ENCODE assay signal across 1 cellular context in the genomic region with DNA sequence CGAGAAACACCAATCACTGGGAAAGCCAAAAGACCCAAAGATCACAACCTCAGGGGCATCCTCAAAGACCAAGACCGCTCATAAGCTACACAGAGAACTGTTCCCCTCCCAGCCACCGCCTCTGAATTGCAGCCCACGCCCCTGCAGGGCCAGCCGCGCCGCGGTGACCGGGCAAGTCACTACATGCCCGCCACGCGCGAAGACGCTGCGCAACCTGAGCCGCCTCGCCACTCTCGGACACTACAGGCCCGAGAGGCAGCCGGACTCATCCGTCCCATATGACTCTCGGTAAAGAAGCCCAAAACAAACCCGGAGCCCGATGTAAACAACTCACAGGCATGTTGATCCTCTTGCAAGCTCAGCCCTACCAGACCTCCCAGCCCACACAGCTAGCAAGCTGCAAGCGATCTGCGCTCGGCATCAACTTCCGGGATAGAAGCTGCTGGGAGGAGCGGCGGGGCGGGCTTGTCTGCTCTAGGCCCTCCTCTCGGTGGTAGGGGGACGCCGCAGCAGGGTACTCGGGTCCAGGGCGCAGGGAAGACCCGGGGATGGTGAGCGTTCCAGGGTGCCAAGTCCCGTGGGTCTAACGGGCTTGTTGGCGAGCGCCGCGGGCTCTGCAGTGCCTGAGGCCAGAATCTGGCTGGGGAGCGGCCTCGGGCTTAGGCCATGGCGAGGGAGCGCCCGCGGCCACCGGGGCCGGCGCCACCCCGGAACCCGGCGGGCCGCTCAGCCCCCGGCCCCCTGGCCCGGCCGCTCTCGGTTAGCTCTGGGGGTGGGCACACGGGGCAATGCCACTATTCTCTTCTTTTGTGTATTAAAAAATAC.
TF ChIP-seq lines count a peak whose summit lies in the region.

TSS of gene RPS27L (minus strand) at position 412 of the 825 bp plus-strand sequence. CDS start at position 340, 72 bp downstream.

TF ChIP-seq in HepG2, 621 proteins besides CTCF, POLR2A, EP300 and RAD21 (continued from another document and continues in another):
- TF ChIP-seq, protein P1, sequence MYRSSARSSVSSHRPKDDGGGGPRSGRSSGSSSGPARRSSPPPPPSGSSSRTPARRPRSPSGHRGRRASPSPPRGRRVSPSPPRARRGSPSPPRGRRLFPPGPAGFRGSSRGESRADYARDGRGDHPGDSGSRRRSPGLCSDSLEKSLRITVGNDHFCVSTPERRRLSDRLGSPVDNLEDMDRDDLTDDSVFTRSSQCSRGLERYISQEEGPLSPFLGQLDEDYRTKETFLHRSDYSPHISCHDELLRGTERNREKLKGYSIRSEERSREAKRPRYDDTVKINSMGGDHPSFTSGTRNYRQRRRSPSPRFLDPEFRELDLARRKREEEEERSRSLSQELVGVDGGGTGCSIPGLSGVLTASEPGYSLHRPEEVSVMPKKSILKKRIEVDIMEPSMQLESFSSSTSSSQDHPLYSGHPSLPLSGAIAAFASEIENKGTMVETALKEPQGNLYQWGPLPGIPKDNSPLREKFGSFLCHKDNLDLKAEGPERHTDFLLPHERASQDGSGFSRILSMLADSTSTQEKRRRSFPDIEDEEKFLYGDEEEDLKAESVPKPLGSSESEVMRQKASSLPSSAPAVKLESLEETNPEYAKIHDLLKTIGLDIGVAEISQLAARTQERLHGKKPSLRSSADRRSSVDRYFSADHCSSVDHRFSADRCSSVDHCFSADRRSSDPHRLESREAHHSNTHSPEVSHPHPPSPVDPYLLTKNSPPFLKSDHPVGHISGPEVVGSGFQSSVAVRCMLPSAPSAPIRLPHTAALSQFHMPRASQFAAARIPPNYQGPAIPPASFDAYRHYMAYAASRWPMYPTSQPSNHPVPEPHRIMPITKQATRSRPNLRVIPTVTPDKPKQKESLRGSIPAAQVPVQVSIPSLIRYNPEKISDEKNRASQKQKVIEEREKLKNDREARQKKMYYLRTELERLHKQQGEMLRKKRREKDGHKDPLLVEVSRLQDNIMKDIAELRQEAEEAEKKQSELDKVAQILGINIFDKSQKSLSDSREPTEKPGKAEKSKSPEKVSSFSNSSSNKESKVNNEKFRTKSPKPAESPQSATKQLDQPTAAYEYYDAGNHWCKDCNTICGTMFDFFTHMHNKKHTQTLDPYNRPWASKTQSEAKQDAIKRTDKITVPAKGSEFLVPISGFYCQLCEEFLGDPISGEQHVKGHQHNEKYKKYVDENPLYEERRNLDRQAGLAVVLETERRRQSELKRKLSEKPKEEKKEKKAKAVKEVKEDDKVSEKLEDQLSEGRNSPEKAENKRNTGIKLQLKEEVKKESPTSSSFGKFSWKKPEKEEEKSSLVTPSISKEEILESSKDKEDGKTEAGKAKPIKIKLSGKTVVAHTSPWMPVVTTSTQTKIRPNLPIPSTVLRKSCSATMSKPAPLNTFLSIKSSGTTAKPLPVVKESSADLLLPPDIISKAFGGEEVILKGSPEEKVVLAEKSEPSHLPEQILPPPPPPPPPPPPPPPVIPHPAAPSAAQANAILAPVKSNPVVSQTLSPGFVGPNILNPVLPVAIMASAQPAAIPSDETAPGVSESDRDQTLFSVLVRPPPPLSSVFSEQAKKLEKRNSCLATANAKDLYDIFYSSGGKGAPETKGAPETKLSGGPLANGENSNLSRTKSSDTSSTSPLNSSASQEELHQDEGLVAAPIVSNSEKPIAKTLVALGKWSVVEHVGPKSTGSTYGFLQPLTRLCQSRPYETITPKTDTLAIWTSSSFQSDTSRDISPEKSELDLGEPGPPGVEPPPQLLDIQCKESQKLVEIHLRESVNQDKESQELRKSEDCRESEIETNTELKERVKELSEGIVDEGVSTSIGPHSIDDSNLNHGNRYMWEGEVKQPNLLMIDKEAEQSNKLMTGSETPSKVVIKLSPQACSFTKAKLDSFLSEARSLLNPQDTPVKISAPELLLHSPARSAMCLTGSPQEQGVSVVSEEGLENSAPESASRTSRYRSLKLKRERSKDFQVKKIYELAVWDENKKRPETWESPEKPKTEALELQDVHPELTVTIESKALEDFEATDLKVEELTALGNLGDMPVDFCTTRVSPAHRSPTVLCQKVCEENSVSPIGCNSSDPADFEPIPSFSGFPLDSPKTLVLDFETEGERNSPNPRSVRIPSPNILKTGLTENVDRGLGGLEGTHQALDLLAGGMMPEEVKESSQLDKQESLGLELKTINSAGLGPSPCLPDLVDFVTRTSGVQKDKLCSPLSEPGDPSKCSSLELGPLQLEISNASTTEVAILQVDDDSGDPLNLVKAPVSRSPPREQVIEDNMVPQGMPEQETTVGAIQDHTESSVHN (CRISPR knock-in tag; IDR thresholded peaks at IDR 0.05), result no peak; the same call in 1 of the 2 replicates
- TF ChIP-seq RNF219 (CRISPR knock-in tag; IDR thresholded peaks at IDR 0.05) (no peak), PCBP2 (optimal IDR thresholded peaks at IDR 0.05; ENCODE audit: low read depth, low read length, poor library complexity, severe bottlenecking) (no peak), RFX1 (IDR thresholded peaks at IDR 0.05) (no peak), SMAD3 (CRISPR knock-in tag; IDR thresholded peaks at IDR 0.05) (peak; percentile 44; the same call in 1 of the 2 replicates), ZNF83 (CRISPR knock-in tag; IDR thresholded peaks at IDR 0.05; ENCODE audit: borderline replicate concordance) (0 out of 2 replicates have a peak, but pooled peaks have one; percentile 47), HNRNPLL (IDR thresholded peaks at IDR 0.05; ENCODE audit: low read depth, low read length, poor library complexity, severe bottlenecking) (peak; percentile 70), SMYD3 (CRISPR knock-in tag; IDR thresholded peaks at IDR 0.05) (no peak), ZNF597 (CRISPR knock-in tag; IDR thresholded peaks at IDR 0.05) (no peak), DPF2 (CRISPR knock-in tag; IDR thresholded peaks at IDR 0.05; ENCODE audit: borderline replicate concordance, low read depth) (no peak), GABPB1 (CRISPR knock-in tag; IDR thresholded peaks at IDR 0.05) (peak; percentile 96), MYC (CRISPR knock-in tag; IDR thresholded peaks at IDR 0.05; ENCODE audit: borderline replicate concordance) (peak; percentile 93), PHF20 (CRISPR knock-in tag; IDR thresholded peaks at IDR 0.05) (peak; percentile 70), ZFYVE20 (CRISPR knock-in tag; IDR thresholded peaks at IDR 0.05; ENCODE audit: borderline replicate concordance, low read depth) (0 out of 2 replicates have a peak, but pooled peaks have one; percentile 58), ZNF441 (CRISPR knock-in tag; IDR thresholded peaks at IDR 0.05; ENCODE audit: borderline replicate concordance) (peak; percentile 24), MXD3 (CRISPR knock-in tag; IDR thresholded peaks at IDR 0.05) (peak; percentile 77), NR3C1 (CRISPR knock-in tag; IDR thresholded peaks at IDR 0.05) (no peak), TCF12 (IDR thresholded peaks at IDR 0.05) (no peak), TCF12 (CRISPR knock-in tag; IDR thresholded peaks at IDR 0.05) (no peak), NCOR1 (IDR thresholded peaks at IDR 0.05; ENCODE audit: borderline replicate concordance, low read length) (no peak), ATF1 (CRISPR knock-in tag; IDR thresholded peaks at IDR 0.05) (no peak), ZNF331 (CRISPR knock-in tag; IDR thresholded peaks at IDR 0.05) (peak; percentile 79), ZNF431 (CRISPR knock-in tag; IDR thresholded peaks at IDR 0.05; ENCODE audit: borderline replicate concordance, low read depth) (peak; percentile 68; the same call in 1 of the 2 replicates), KDM3A (CRISPR knock-in tag; IDR thresholded peaks at IDR 0.05; ENCODE audit: low read depth) (peak; percentile 48; the same call in 1 of the 2 replicates), JUNB (CRISPR knock-in tag; IDR thresholded peaks at IDR 0.05; ENCODE audit: borderline replicate concordance) (no peak), ZNF530 (CRISPR knock-in tag; IDR thresholded peaks at IDR 0.05; ENCODE audit: low read depth) (0 out of 2 replicates have a peak, but pooled peaks have one; percentile 51), NCOA1 (CRISPR knock-in tag; IDR thresholded peaks at IDR 0.05) (no peak), PTBP1 (IDR thresholded peaks at IDR 0.05; ENCODE audit: low read depth, low read length, poor library complexity, severe bottlenecking) (no peak), SAP130 (CRISPR knock-in tag; IDR thresholded peaks at IDR 0.05; ENCODE audit: low read depth) (peak; percentile 98), GLI4 (CRISPR knock-in tag; IDR thresholded peaks at IDR 0.05; ENCODE audit: borderline replicate concordance) (peak; percentile 18; the same call in 1 of the 2 replicates), ZSCAN21 (CRISPR knock-in tag; IDR thresholded peaks at IDR 0.05; ENCODE audit: borderline replicate concordance) (peak; percentile 66; the same call in 1 of the 2 replicates), ZNF326 (CRISPR knock-in tag; IDR thresholded peaks at IDR 0.05; ENCODE audit: borderline replicate concordance) (no peak), ZSCAN31 (CRISPR knock-in tag; IDR thresholded peaks at IDR 0.05; ENCODE audit: low read depth) (peak; percentile 94), PAF1 (CRISPR knock-in tag; IDR thresholded peaks at IDR 0.05) (no peak), ZNF232 (CRISPR knock-in tag; IDR thresholded peaks at IDR 0.05; ENCODE audit: borderline replicate concordance) (peak; percentile 92), MIXL1 (CRISPR knock-in tag; IDR thresholded peaks at IDR 0.05) (no peak; the same call in none of the 2 replicates), TBX3 (IDR thresholded peaks at IDR 0.05; ENCODE audit: borderline replicate concordance) (no peak), NFATC3 (CRISPR knock-in tag; IDR thresholded peaks at IDR 0.05) (no peak), ZNF343 (CRISPR knock-in tag; IDR thresholded peaks at IDR 0.05) (no peak; the same call in 1 of the 2 replicates), ZNF749 (CRISPR knock-in tag; IDR thresholded peaks at IDR 0.05; ENCODE audit: borderline replicate concordance) (no peak), PPARG (CRISPR knock-in tag; conservative IDR thresholded peaks at IDR 0.05) (0 out of 2 replicates have a peak, but pooled peaks have one; percentile 14), GABPA (IDR thresholded peaks at IDR 0.05; ENCODE audit: low read depth, low read length) (peak; percentile 59), GABPA (CRISPR knock-in tag; IDR thresholded peaks at IDR 0.05; ENCODE audit: low read depth) (peak; percentile 89), LBX2 (CRISPR knock-in tag; IDR thresholded peaks at IDR 0.05; ENCODE audit: borderline replicate concordance) (0 out of 2 replicates have a peak, but pooled peaks have one; percentile 26), IKZF1 (IDR thresholded peaks at IDR 0.05) (no peak), NKX3-1 (CRISPR knock-in tag; IDR thresholded peaks at IDR 0.05) (peak; percentile 89), HOXD1 (CRISPR knock-in tag; IDR thresholded peaks at IDR 0.05) (0 out of 2 replicates have a peak, but pooled peaks have one; percentile 72)
- TF ChIP-seq, protein P2, sequence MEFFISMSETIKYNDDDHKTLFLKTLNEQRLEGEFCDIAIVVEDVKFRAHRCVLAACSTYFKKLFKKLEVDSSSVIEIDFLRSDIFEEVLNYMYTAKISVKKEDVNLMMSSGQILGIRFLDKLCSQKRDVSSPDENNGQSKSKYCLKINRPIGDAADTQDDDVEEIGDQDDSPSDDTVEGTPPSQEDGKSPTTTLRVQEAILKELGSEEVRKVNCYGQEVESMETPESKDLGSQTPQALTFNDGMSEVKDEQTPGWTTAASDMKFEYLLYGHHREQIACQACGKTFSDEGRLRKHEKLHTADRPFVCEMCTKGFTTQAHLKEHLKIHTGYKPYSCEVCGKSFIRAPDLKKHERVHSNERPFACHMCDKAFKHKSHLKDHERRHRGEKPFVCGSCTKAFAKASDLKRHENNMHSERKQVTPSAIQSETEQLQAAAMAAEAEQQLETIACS (CRISPR knock-in tag; IDR thresholded peaks at IDR 0.05), result no peak
- TF ChIP-seq, protein P3, sequence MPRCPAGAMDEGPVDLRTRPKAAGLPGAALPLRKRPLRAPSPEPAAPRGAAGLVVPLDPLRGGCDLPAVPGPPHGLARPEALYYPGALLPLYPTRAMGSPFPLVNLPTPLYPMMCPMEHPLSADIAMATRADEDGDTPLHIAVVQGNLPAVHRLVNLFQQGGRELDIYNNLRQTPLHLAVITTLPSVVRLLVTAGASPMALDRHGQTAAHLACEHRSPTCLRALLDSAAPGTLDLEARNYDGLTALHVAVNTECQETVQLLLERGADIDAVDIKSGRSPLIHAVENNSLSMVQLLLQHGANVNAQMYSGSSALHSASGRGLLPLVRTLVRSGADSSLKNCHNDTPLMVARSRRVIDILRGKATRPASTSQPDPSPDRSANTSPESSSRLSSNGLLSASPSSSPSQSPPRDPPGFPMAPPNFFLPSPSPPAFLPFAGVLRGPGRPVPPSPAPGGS (CRISPR knock-in tag; IDR thresholded peaks at IDR 0.05), result peak; percentile 62; the same call in 1 of the 2 replicates
- TF ChIP-seq, protein P4, sequence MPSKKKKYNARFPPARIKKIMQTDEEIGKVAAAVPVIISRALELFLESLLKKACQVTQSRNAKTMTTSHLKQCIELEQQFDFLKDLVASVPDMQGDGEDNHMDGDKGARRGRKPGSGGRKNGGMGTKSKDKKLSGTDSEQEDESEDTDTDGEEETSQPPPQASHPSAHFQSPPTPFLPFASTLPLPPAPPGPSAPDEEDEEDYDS (CRISPR knock-in tag; IDR thresholded peaks at IDR 0.05), result peak; percentile 92
